In the genomic region with DNA sequence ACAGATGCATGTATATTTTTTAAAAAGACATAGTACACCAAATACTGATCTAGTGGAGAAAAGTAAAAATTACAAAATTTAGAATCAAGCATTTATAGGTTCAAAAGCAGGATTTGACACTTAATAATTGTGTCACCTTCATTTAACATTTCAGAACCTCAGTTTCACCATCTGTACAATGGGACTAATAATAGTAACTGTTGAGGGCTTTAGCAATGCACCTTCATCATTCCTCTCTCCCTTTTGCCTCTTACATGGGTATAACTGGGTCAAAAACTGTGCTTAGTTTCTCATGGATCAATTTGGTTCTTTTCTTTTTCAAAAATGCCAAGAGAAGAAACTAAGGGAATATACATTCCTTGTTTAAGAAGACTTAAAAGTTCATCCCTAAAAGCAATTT, we compare ENCODE assay signal across 15 cellular contexts. TPM values are rescaled to one million over a fixed set of nuclear protein-coding genes. Genes with fewer than 3 reads are reported as not detected.
DNase-seq lines count a peak whose midpoint lies in the region; TF ChIP-seq lines count a peak whose summit lies in the region.
"Had no signal": no experiment of that assay in that cellular context is flagged by ENCODE, and none has a peak within 500 bp of the region (broad histone marks: within the 10 kb centered on the region; RNA-seq: fewer than 3 reads in every experiment).

No MANE protein-coding gene starts in this region.

- intact Hi-C loops in thyroid gland (cut with DNase I), result no loop called here

- H3K36me3 Mint-ChIP-seq in endothelial cell (ENCODE audit: low read depth, unreplicated experiment), result no peaks in the 10 kb centered on the region
- H3K36me3 Mint-ChIP-seq: CD4-positive, CD25-positive, alpha-beta regulatory T cell had no signal

- no peaks in the 10 kb centered on the region for H3K27me3 ChIP-seq in neuron (ENCODE audit: insufficient read depth, low read length)
- H3K27me3 ChIP-seq in thyroid gland, result no peaks in the 10 kb centered on the region
- H3K27me3 ChIP-seq: ovary, upper lobe of left lung had no signal

- peak overlapping the region; percentile 81 for H3K27ac Mint-ChIP-seq in endothelial cell (ENCODE audit: unreplicated experiment)
- H3K27ac Mint-ChIP-seq: activated CD4-positive, alpha-beta memory T cell treated with anti-CD3 and anti-CD28 coated beads, Interleukin-2, amount 10 ng/mL, durations not matched to agents 7 days and 5 days; CD4-positive, CD25-positive, alpha-beta regulatory T cell had no signal

- H3K27ac ChIP-seq in angular gyrus (ENCODE audit: low read depth, low read length) (peak overlapping the region; percentile 67), thyroid gland (peak overlapping the region in 2 of 3 donors; percentile 33 to 40)

- no peaks in the 10 kb centered on the region for H3K27me3 Mint-ChIP-seq in endothelial cell (ENCODE audit: unreplicated experiment)

- H3K4me1 Mint-ChIP-seq in endothelial cell (ENCODE audit: unreplicated experiment), result peaks cover 46% of the 10 kb centered on the region
- H3K4me1 Mint-ChIP-seq: activated CD4-positive, alpha-beta memory T cell treated with anti-CD3 and anti-CD28 coated beads, Interleukin-2, amount 10 ng/mL, durations not matched to agents 7 days and 5 days had no signal

- H3K36me3 ChIP-seq in neuron (ENCODE audit: insufficient read depth, low read length) (no peaks in the 10 kb centered on the region), thyroid gland (no peaks in the 10 kb centered on the region)
- H3K36me3 ChIP-seq: ovary, upper lobe of left lung had no signal

- DNase-seq in endothelial cell (ENCODE audit: low spot score) (no peak), thyroid gland (no peak), DMS153 (lab: John Stamatoyannopoulos, UW) (no peak), activated T-cell treated with anti-CD3 and anti-CD28 coated beads for 4 hours (no peak)
- DNase-seq in stimulated activated CD4-positive, alpha-beta T cell treated with anti-CD3 and anti-CD28 coated beads, Interleukin-2, amount 100 ng/mL, for 24 hours, result no peak
- DNase-seq: activated CD4-positive, alpha-beta memory T cell treated with anti-CD3 and anti-CD28 coated beads, Interleukin-2, amount 10 ng/mL, durations not matched to agents 7 days and 5 days; CD4-positive, CD25-positive, alpha-beta regulatory T cell; DND-41; NCI-H2081 treated with DMSO at 0.1 percent for 48 hours; SW 1271; upper lobe of left lung had no signal

- H3K4me3 ChIP-seq in neuron (ENCODE audit: low read length), result no peak overlapping the region
- H3K4me3 ChIP-seq in thyroid gland (replicated peaks in 1 of 3), result no peak overlapping the region
- H3K4me3 ChIP-seq: ovary had no signal

- no peak overlapping the region for H3K4me3 Mint-ChIP-seq in endothelial cell (ENCODE audit: unreplicated experiment)
- H3K4me3 Mint-ChIP-seq: activated CD4-positive, alpha-beta memory T cell treated with anti-CD3 and anti-CD28 coated beads, Interleukin-2, amount 10 ng/mL, durations not matched to agents 7 days and 5 days; CD4-positive, CD25-positive, alpha-beta regulatory T cell had no signal

- no peaks in the 10 kb centered on the region for H3K9me3 Mint-ChIP-seq in endothelial cell (ENCODE audit: unreplicated experiment)
- H3K9me3 Mint-ChIP-seq: activated CD4-positive, alpha-beta memory T cell treated with anti-CD3 and anti-CD28 coated beads, Interleukin-2, amount 10 ng/mL, durations not matched to agents 7 days and 5 days had no signal

- peak overlapping the region; percentile 93 for H2AFZ ChIP-seq in neuron (ENCODE audit: low read depth, low read length)

- peaks cover 25% of the 10 kb centered on the region for H3K4me1 ChIP-seq in neuron (ENCODE audit: insufficient read depth, low read length)
- H3K4me1 ChIP-seq in thyroid gland, result peaks cover 8 to 20% of the 10 kb centered on the region in 2 donors

- TF ChIP-seq POLR2A in thyroid gland (IDR thresholded peaks at IDR 0.05), result no peak

- H3K9me3 ChIP-seq in neuron (ENCODE audit: low read length) (no peaks in the 10 kb centered on the region), thyroid gland (no peaks in the 10 kb centered on the region)
- H3K9me3 ChIP-seq: ovary, upper lobe of left lung had no signal

- TF ChIP-seq CTCF in endothelial cell (IDR thresholded peaks at IDR 0.05; ENCODE audit: unreplicated experiment) (no peak), thyroid gland (IDR thresholded peaks at IDR 0.05) (no peak)

RNA-seq across cellular contexts. Expression of gene TMEM212, which starts 5.5 kb away (rescaled TPM):
- not detected for total RNA-seq in endothelial cell (ENCODE audit: unreplicated experiment)
- total RNA-seq in thyroid gland, result not detected
- total RNA-seq: activated CD4-positive, alpha-beta memory T cell treated with anti-CD3 and anti-CD28 coated beads, Interleukin-2, amount 10 ng/mL, durations not matched to agents 7 days and 5 days; CD4-positive, CD25-positive, alpha-beta regulatory T cell; mesenteric fat pad had no signal

RNA-seq across cellular contexts. Expression of gene PLD1, which starts 27.4 kb away (rescaled TPM):
- total RNA-seq in endothelial cell (ENCODE audit: unreplicated experiment), result 61.5 TPM
- total RNA-seq in thyroid gland, result 10 to 100 TPM; 13.0 to 21.7 (median 19.8) TPM
